9 cellular contexts compared by ENCODE assay signal in genomic region chr19:11195681-11196080, GRCh38. TPM values are rescaled to one million over a fixed set of nuclear protein-coding genes. Genes with fewer than 3 reads are reported as not detected.
DNase-seq lines count a peak whose midpoint lies in the region; ATAC-seq, FAIRE-seq and TF ChIP-seq lines count a peak whose summit lies in the region.
"Had no signal": no experiment of that assay in that cellular context is flagged by ENCODE, and none has a peak within 500 bp of the region (broad histone marks: within the 10 kb centered on the region; RNA-seq: fewer than 3 reads in every experiment).

No MANE protein-coding gene starts in this region.

- no peaks in the 10 kb centered on the region for H3K9me3 ChIP-seq in heart right ventricle
- no peaks in the 10 kb centered on the region for H3K9me3 ChIP-seq in endodermal cell (ENCODE audit: control insufficient read depth, low read length)
- no peaks in the 10 kb centered on the region for H3K9me3 ChIP-seq in vagina

- H3K27me3 Mint-ChIP-seq in endodermal cell (ENCODE audit: insufficient read depth) (no peaks in the 10 kb centered on the region), nephron progenitor cell (ENCODE audit: low read depth, poor library complexity) (peaks cover 7% of the 10 kb centered on the region), CD14-positive monocyte (ENCODE audit: low read depth in 3 of 3) (peaks cover 0 to 17% (median 4%) of the 10 kb centered on the region in 3 donors)

- TF ChIP-seq CTCF in heart right ventricle (IDR thresholded peaks at IDR 0.05), result no peak
- TF ChIP-seq CTCF in endodermal cell (conservative IDR thresholded peaks at IDR 0.05), result no peak
- no peak for TF ChIP-seq CTCF in nephron progenitor cell (IDR thresholded peaks at IDR 0.05)
- TF ChIP-seq CTCF in vagina (IDR thresholded peaks at IDR 0.05), result no peak
- TF ChIP-seq CTCF in CD14-positive monocyte (IDR thresholded peaks at IDR 0.05), result no peak

- WGBS in heart right ventricle, 2 donors, result 37 to 42% methylated on average over 12 of the region's 12 CpGs
- WGBS in endodermal cell (ENCODE audit: insufficient coverage in 1 of 2, insufficient read length in 1 of 2), 2 experiments, result 83 to 87% methylated on average over 9 to 11 of the region's 12 CpGs

- H3K27ac Mint-ChIP-seq in endodermal cell (peak overlapping the region; percentile 48), nephron progenitor cell (no peak overlapping the region), CD14-positive monocyte (peak overlapping the region in 1 of 7 donors; percentile 27)

- FAIRE-seq in H54 (lab: Jason Lieb, UNC), result no peak

- no peaks in the 10 kb centered on the region for H3K9me3 Mint-ChIP-seq in endodermal cell
- no peaks in the 10 kb centered on the region for H3K9me3 Mint-ChIP-seq in nephron progenitor cell
- H3K9me3 Mint-ChIP-seq in CD14-positive monocyte, result peaks cover 0 to 11% (median 4%) of the 10 kb centered on the region in 7 donors

- H3K9ac ChIP-seq in endodermal cell (ENCODE audit: extremely low read depth, low read length, poor library complexity, severe bottlenecking), result no peak overlapping the region

- H3K4me3 ChIP-seq in heart right ventricle, result peak overlapping the region in 9 of 10 donors; percentile 57 to 88 (median 68)
- H3K4me3 ChIP-seq in endodermal cell (ENCODE audit: low read length), result no peak overlapping the region
- H3K4me3 ChIP-seq in vagina, result peak overlapping the region; percentile 68 to 75

- ATAC-seq in heart right ventricle, result no peak

- H3K4me3 Mint-ChIP-seq in endodermal cell (peak overlapping the region; percentile 75), nephron progenitor cell (peak overlapping the region; percentile 82), CD14-positive monocyte (peak overlapping the region in 1 of 2 donors; percentile 62)

- H3K27ac ChIP-seq in heart right ventricle (peak overlapping the region in 9 of 10 donors; percentile 80 to 98 (median 91)), endodermal cell (ENCODE audit: low read depth, low read length) (no peak overlapping the region), vagina (peak overlapping the region; percentile 91)

- H3K36me3 Mint-ChIP-seq in endodermal cell (ENCODE audit: low read depth), result peaks cover 24% of the 10 kb centered on the region
- H3K36me3 Mint-ChIP-seq in nephron progenitor cell (ENCODE audit: low read depth), result peaks cover 8% of the 10 kb centered on the region
- peaks cover 0 to 3% of the 10 kb centered on the region in 2 donors for H3K36me3 Mint-ChIP-seq in CD14-positive monocyte

- H3K27me3 ChIP-seq in heart right ventricle, result peaks cover 0 to 7% (median 0%) of the 10 kb centered on the region in 7 donors
- H3K27me3 ChIP-seq in endodermal cell (ENCODE audit: control insufficient read depth, insufficient read depth, low read length, poor library complexity, severe bottlenecking), result no peaks in the 10 kb centered on the region
- no peaks in the 10 kb centered on the region for H3K27me3 ChIP-seq in vagina

- H3K36me3 ChIP-seq in heart right ventricle (peaks cover 7 to 72% (median 40%) of the 10 kb centered on the region in 9 donors), endodermal cell (ENCODE audit: control insufficient read depth, insufficient read depth, low read length) (peaks cover 11% of the 10 kb centered on the region), vagina (peaks cover 0 to 24% of the 10 kb centered on the region in 2 donors)

- TF ChIP-seq POLR2A in vagina (IDR thresholded peaks at IDR 0.05) (no peak), H54 (IDR thresholded peaks at IDR 0.05; ENCODE audit: low read depth, low read length) (no peak)

- intact Hi-C loops in heart right ventricle (cut with DNase I) (loop anchor here in 6 of 10 donors (2.0 to 5.0 kb wide), 4 partner anchors 38 to 59 kb away; partner anchors contain the start of gene SPC24 (in 3 of the 6)), cardiac septum (cut with DNase I) (no loop called here), vagina (cut with DNase I) (no loop called here), CD14-positive monocyte (cut with micrococcal nuclease) (loop anchor here in 1 of 2 donors (5.0 kb wide), 1 partner anchor 38 kb away; the partner anchor contains the start of gene SPC24)

- H3K4me1 ChIP-seq in heart right ventricle (peaks cover 20 to 79% (median 68%) of the 10 kb centered on the region in 9 donors), endodermal cell (ENCODE audit: control insufficient read depth, insufficient read depth, low read length) (no peaks in the 10 kb centered on the region), vagina (peaks cover 69% of the 10 kb centered on the region)

- peaks cover 7% of the 10 kb centered on the region for H3K4me1 Mint-ChIP-seq in endodermal cell
- peaks cover 11% of the 10 kb centered on the region for H3K4me1 Mint-ChIP-seq in nephron progenitor cell
- H3K4me1 Mint-ChIP-seq in CD14-positive monocyte, result peaks cover 29% of the 10 kb centered on the region

- DNase-seq in heart right ventricle, result no peak
- DNase-seq in cardiac septum (ENCODE audit: low spot score), result no peak
- DNase-seq in endodermal cell, result no peak
- no peak for DNase-seq in nephron progenitor cell
- DNase-seq in vagina (ENCODE audit: extremely low spot score in 2 of 2), result no peak
- no peak for DNase-seq in CD14-positive monocyte (ENCODE audit: low spot score)
- no peak for DNase-seq in H54 (ENCODE audit: insufficient read length, low spot score)
- DNase-seq in NCI-H526 (lab: John Stamatoyannopoulos, UW), result no peak
- DNase-seq: NCI-H226 had no signal

RNA-seq across cellular contexts. Expression of gene KANK2, which starts 1.7 kb away (rescaled TPM):
- 100 to 1,000 TPM; 243 to 355 (median 307) TPM for total RNA-seq in heart right ventricle
- 100 to 1,000 TPM; 165 to 226 TPM for polyA plus RNA-seq in heart right ventricle
- total RNA-seq in cardiac septum, result 499 TPM
- 10 to 100 TPM; 74.2 to 87.7 TPM for total RNA-seq in endodermal cell
- 27.0 TPM for polyA plus RNA-seq in endodermal cell (2013, experiment 1 of 2)
- 29.6 TPM for polyA plus RNA-seq in endodermal cell (2013, experiment 2 of 2)
- total RNA-seq in vagina, result 486 TPM
- under 1 TPM; 0.40 to 0.64 TPM for polyA plus RNA-seq in CD14-positive monocyte

RNA-seq across cellular contexts. Expression of gene SPC24, which starts 40.1 kb away (rescaled TPM):
- total RNA-seq in heart right ventricle (1 to 10 TPM; 1.6 to 8.5 (median 3.2) TPM), cardiac septum (3.8 TPM), endodermal cell (10 to 100 TPM; 35.4 to 50.0 TPM), vagina (2.7 TPM)
- polyA plus RNA-seq in heart right ventricle (1 to 10 TPM in 1 of 2 donors, under 1 TPM in 1; 0.93 to 5.9 TPM), CD14-positive monocyte (under 1 TPM in 1 of 2 donors, not detected in 1; 0.27 TPM)
- 29.9 TPM for polyA plus RNA-seq in endodermal cell (2013, experiment 1 of 2)
- polyA plus RNA-seq in endodermal cell (2013, experiment 2 of 2), result 34.5 TPM

RNA-seq across cellular contexts. Expression of gene ANGPTL8, which starts 43.7 kb away (rescaled TPM):
- total RNA-seq in heart right ventricle (1 to 10 TPM in 2 of 10 donors, under 1 TPM in 2, not detected in 6; 0.34 to 1.8 (median 0.99) TPM), cardiac septum (not detected), endodermal cell (not detected), vagina (not detected)
- polyA plus RNA-seq in heart right ventricle (10 to 100 TPM in 1 of 2 donors, 1 to 10 TPM in 1; 3.9 to 13.0 TPM), CD14-positive monocyte (not detected)
- polyA plus RNA-seq in endodermal cell (2013, experiment 1 of 2), result not detected
- polyA plus RNA-seq in endodermal cell (2013, experiment 2 of 2), result not detected

Comparison
In these comparisons a context has a peak if more than half of its experiments do, and no peak if none do; other contexts are left out.
1. intact Hi-C loops: an anchor here in heart right ventricle (2.0 to 5.0 kb wide); none called in cardiac septum and vagina.